In the genomic region with DNA sequence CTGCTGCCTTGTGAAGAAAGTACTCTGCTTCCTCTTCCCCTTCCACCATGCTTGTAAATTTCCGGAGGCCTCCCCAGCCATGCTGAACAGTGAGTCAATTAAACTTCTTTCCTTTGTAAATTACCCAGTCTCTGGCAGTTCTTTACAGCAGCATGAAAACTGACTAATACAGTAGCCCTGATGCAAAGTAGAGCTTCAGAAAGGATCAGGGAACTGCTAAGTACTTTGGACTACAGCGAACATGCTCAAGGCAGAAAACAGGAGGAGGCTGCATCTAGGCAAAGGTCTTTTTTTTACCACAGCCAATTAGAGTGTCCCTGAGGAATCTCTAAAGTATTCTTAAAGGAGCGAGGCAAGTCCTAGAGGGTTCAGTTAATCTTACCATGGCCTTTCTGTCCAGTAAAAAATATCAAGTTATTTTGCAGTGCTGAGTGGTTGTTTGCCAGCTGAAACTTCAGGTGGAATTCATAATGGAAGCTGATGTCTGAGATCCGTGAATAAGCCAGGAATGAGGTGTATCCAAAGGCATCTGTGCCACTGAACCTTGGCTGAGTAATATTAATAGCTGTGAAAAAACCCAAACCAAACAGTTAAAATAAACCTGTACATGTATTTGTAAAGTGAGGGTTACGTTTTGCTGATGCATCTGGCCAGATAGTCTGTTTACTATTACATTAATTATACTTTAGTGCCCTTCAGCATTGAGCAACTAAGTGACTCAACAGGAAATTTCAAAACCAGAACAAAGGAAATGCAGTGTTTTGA, we compare ENCODE assay signal across 9 cellular contexts.
DNase-seq lines count a peak whose midpoint lies in the region; ATAC-seq, FAIRE-seq and TF ChIP-seq lines count a peak whose summit lies in the region.
"Had no signal": no experiment of that assay in that cellular context is flagged by ENCODE, and none has a peak within 500 bp of the region (broad histone marks: within the 10 kb centered on the region; RNA-seq: fewer than 3 reads in every experiment).

No MANE protein-coding gene starts in this region.

- H3K27me3 ChIP-seq in pancreas (no peaks in the 10 kb centered on the region), sigmoid colon (no peaks in the 10 kb centered on the region)

- H3K36me3 ChIP-seq in OCI-LY7 (ENCODE audit: insufficient read depth, low read length) (no peaks in the 10 kb centered on the region), pancreas (no peaks in the 10 kb centered on the region), sigmoid colon (no peaks in the 10 kb centered on the region)

- H3K4me1 ChIP-seq in OCI-LY7 (ENCODE audit: insufficient read depth, low read length, poor library complexity, severe bottlenecking): no peaks in the 10 kb centered on the region
- peaks cover 17 to 34% (median 31%) of the 10 kb centered on the region in 3 donors for H3K4me1 ChIP-seq in pancreas
- H3K4me1 ChIP-seq in sigmoid colon: peaks cover 0 to 6% (median 5%) of the 10 kb centered on the region in 4 donors

- H3K27ac Mint-ChIP-seq in T-helper 2 cell treated with Interferon-gamma antibody and Interleukin-4, amounts not matched to agents 5 μg/mL and 100 μg/mL, for 36 hours: no peak overlapping the region
- H3K27ac Mint-ChIP-seq: activated naive CD8-positive, alpha-beta T cell treated with anti-CD3 and anti-CD28 coated beads, Interleukin-2, amount 10 ng/mL, durations not matched to agents 7 days and 5 days had no signal

- H3K4me3 Mint-ChIP-seq in T-helper 2 cell treated with Interferon-gamma antibody and Interleukin-4, amounts not matched to agents 5 μg/mL and 100 μg/mL, for 36 hours: no peak overlapping the region
- H3K4me3 Mint-ChIP-seq: activated naive CD8-positive, alpha-beta T cell treated with anti-CD3 and anti-CD28 coated beads, Interleukin-2, amount 10 ng/mL, durations not matched to agents 7 days and 5 days had no signal

- no peaks in the 10 kb centered on the region for H3K79me2 ChIP-seq in OCI-LY7 (ENCODE audit: insufficient read depth, low read depth, low read length)

- no peak overlapping the region for H3K4me3 ChIP-seq in OCI-LY7 (ENCODE audit: low read depth, low read length, poor library complexity, severe bottlenecking)
- peak overlapping the region; percentile 39 for H3K4me3 ChIP-seq in epithelial cell of proximal tubule (ENCODE audit: low read depth, low read length)
- H3K4me3 ChIP-seq in pancreas: peak overlapping the region in 1 of 4 donors; percentile 13
- H3K4me3 ChIP-seq in sigmoid colon: no peak overlapping the region

- H3K9me3 Mint-ChIP-seq in T-helper 2 cell treated with Interferon-gamma antibody and Interleukin-4, amounts not matched to agents 5 μg/mL and 100 μg/mL, for 36 hours: no peaks in the 10 kb centered on the region
- H3K9me3 Mint-ChIP-seq: activated naive CD8-positive, alpha-beta T cell treated with anti-CD3 and anti-CD28 coated beads, Interleukin-2, amount 10 ng/mL, durations not matched to agents 7 days and 5 days had no signal

- ATAC-seq in pancreas (peak; percentile 85 to 92 (median 88)), HG02981 (IDR thresholded peaks at IDR 0.05; ENCODE audit: unreplicated experiment) (no peak)

- no peak for FAIRE-seq in pancreas (lab: Jason Lieb, UNC)

- DNase-seq in EL (peak; percentile 75), OCI-LY7 (ENCODE audit: low spot score) (no peak), epithelial cell of proximal tubule (ENCODE audit: low read depth) (peak; percentile 90), pancreas (peak in 1 of 6 donors; percentile 49), sigmoid colon (no peak)
- DNase-seq in T-helper 2 cell treated with Interferon-gamma antibody and Interleukin-4, amounts not matched to agents 5 μg/mL and 100 μg/mL, for 36 hours (ENCODE audit: low spot score): no peak
- DNase-seq in activated CD4-positive, alpha-beta T cell treated with anti-CD3 and anti-CD28 coated beads for 1 hour: no peak
- DNase-seq: activated naive CD8-positive, alpha-beta T cell treated with anti-CD3 and anti-CD28 coated beads, Interleukin-2, amount 10 ng/mL, durations not matched to agents 7 days and 5 days had no signal

- TF ChIP-seq POLR2A in sigmoid colon (IDR thresholded peaks at IDR 0.05): no peak

- 0 out of 2 replicates have a peak overlapping the region, but pooled peaks have one; percentile 32 for H2AFZ ChIP-seq in OCI-LY7 (ENCODE audit: low read length)

- H3K27me3 Mint-ChIP-seq in T-helper 2 cell treated with Interferon-gamma antibody and Interleukin-4, amounts not matched to agents 5 μg/mL and 100 μg/mL, for 36 hours (ENCODE audit: low read depth): no peaks in the 10 kb centered on the region

- no peak for TF ChIP-seq CTCF in OCI-LY7 (conservative IDR thresholded peaks at IDR 0.05; ENCODE audit: low read length)
- TF ChIP-seq CTCF in epithelial cell of proximal tubule (conservative IDR thresholded peaks at IDR 0.05; ENCODE audit: low read depth, low read length): no peak
- no peak for TF ChIP-seq CTCF in pancreas (IDR thresholded peaks at IDR 0.05)
- no peak for TF ChIP-seq CTCF in sigmoid colon (IDR thresholded peaks at IDR 0.05)

- no peaks in the 10 kb centered on the region for H3K9me2 ChIP-seq in OCI-LY7 (ENCODE audit: insufficient read depth, low read length)

- H3K36me3 Mint-ChIP-seq in T-helper 2 cell treated with Interferon-gamma antibody and Interleukin-4, amounts not matched to agents 5 μg/mL and 100 μg/mL, for 36 hours (ENCODE audit: low read depth): no peaks in the 10 kb centered on the region
- H3K36me3 Mint-ChIP-seq: activated naive CD8-positive, alpha-beta T cell treated with anti-CD3 and anti-CD28 coated beads, Interleukin-2, amount 10 ng/mL, durations not matched to agents 7 days and 5 days had no signal

- peaks cover 3% of the 10 kb centered on the region for H3K4me1 Mint-ChIP-seq in T-helper 2 cell treated with Interferon-gamma antibody and Interleukin-4, amounts not matched to agents 5 μg/mL and 100 μg/mL, for 36 hours (ENCODE audit: low read depth)

- no peak for TF ChIP-seq EP300 in sigmoid colon (IDR thresholded peaks at IDR 0.05)

- BruUV-seq in OCI-LY7 (replicated peaks; lab: Mats Ljungman, UMichigan): no TSS peak

- H3K9me3 ChIP-seq in OCI-LY7 (ENCODE audit: low read length) (no peaks in the 10 kb centered on the region), pancreas (no peaks in the 10 kb centered on the region), sigmoid colon (no peaks in the 10 kb centered on the region)

- no peaks in the 10 kb centered on the region for H4K20me1 ChIP-seq in OCI-LY7 (ENCODE audit: insufficient read depth, low read length)

- CTCF ChIA-PET in OCI-LY7 (lab: Charles Lee; ENCODE audit: unreplicated experiment): interaction anchor here (1.1 kb wide), 1 partner anchor 11 kb away, joined by 3 read pairs; no protein-coding TSS in a partner anchor

- WGBS in pancreas, 2 donors: 34 to 38% methylated on average over 5 of the region's 5 CpGs
- WGBS in sigmoid colon, 2 donors: 33 to 50% methylated on average over 5 of the region's 5 CpGs

- H3K4me2 ChIP-seq in OCI-LY7 (ENCODE audit: low read length): no peak overlapping the region

- POLR2A ChIA-PET in OCI-LY7 (lab: Charles Lee): interaction anchor here (0.6 to 1.0 kb wide), 2 partner anchors 270 to 457 kb away, joined by 3 read pairs; no protein-coding TSS in a partner anchor

- intact Hi-C loops in OCI-LY7 (cut with micrococcal nuclease; ENCODE audit: unreplicated experiment): no loop called here
- intact Hi-C loops in pancreas (cut with DNase I): no loop called here
- intact Hi-C loops in sigmoid colon (cut with DNase I): no loop called here

- H3K27ac ChIP-seq in OCI-LY7 (ENCODE audit: low read depth, low read length, poor library complexity, severe bottlenecking): no peak overlapping the region
- peak overlapping the region; percentile 67 to 83 (median 74) for H3K27ac ChIP-seq in pancreas
- H3K27ac ChIP-seq in sigmoid colon: peak overlapping the region in 2 of 4 donors; percentile 23 to 44

Comparison
In these comparisons a context has a peak if more than half of its experiments do, and no peak if none do; other contexts are left out.
1. DNase-seq: peak in EL (single experiment) and epithelial cell of proximal tubule (single experiment); none in OCI-LY7 (single experiment), sigmoid colon (single experiment), T-helper 2 cell treated with Interferon-gamma antibody and Interleukin-4, amounts not matched to agents 5 μg/mL and 100 μg/mL, for 36 hours (single experiment) and activated CD4-positive, alpha-beta T cell treated with anti-CD3 and anti-CD28 coated beads for 1 hour (single experiment).